8 cellular contexts compared by ENCODE assay signal in the genomic region with DNA sequence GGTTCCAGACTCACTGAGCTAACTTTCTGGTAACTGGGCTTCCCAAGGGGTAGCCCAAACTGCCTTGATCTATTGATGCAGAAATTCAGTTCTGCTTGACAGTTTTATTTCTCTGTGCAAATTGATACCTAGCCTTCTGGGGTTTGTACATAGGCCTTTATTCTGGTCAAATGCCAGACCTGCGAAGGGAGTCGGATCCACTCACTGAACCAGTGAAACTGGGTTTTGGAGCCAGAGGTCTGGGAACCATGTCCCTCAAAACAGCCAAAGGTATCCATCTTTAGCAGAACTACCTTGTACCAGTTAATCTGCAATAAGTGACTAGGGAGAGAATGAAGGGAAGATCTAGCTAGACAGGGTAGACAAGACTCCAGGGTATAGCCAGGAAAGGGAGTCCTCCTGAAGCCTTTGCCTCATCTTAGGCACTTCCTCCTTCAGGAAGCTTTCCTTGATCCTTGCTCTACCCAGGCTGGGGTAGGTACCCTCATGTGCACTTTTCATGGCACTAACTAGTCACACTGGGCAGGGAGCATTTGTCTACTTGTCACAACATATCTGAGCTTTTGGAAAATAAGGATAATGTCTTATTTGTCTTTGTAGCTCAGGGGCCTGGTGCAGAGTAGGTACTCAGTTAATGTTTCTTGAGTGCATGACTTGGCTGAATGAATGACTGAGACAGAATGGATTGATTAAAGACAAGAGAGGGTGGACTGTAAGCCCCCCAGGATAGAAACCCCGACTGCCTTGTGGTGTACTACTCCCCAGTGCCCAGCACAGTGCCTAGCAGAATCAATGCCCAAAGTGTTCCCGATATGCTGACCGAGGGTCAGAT. TPM values are rescaled to one million over a fixed set of nuclear protein-coding genes. Genes with fewer than 3 reads are reported as not detected.
DNase-seq lines count a peak whose midpoint lies in the region; FAIRE-seq and TF ChIP-seq lines count a peak whose summit lies in the region.

No MANE protein-coding gene starts in this region.

- H4K20me1 ChIP-seq in BLaER1 treated with 17β-estradiol and CSF1 and Interleukin-3, amounts not matched to agents 10 nM and 100 nM = peaks cover 4 to 26% (median 12%) of the 10 kb centered on the region in 11 experiments; a peak in 13 of 22 replicates

- peak overlapping the region in 9 of 11 experiments; percentile 64 to 85 (median 78); a peak in 13 of 22 replicates for H3K27ac ChIP-seq in BLaER1 treated with 17β-estradiol and CSF1 and Interleukin-3, amounts not matched to agents 10 nM and 100 nM
- H3K27ac ChIP-seq in Peyer's patch (peak overlapping the region; percentile 77 to 96 (median 88)), neuronal stem cell (replicated peaks; ENCODE audit: low read length) (no peak overlapping the region)

- H4K8ac ChIP-seq in neuronal stem cell (ENCODE audit: low read depth, low read length) = no peak overlapping the region

- no peak for FAIRE-seq in RCC 7860 (lab: Jason Lieb, UNC)

- no peak overlapping the region for H2AK5ac ChIP-seq in neuronal stem cell (ENCODE audit: low read depth, low read length)

- no peak overlapping the region for H3K4ac ChIP-seq in neuronal stem cell (ENCODE audit: low read length)

- peak overlapping the region; percentile 79 to 87 (median 84) for H3K9ac ChIP-seq in BLaER1 treated with 17β-estradiol and CSF1 and Interleukin-3, amounts not matched to agents 10 nM and 100 nM
- H3K9ac ChIP-seq in neuronal stem cell (ENCODE audit: low read depth, low read length, poor library complexity) = peak overlapping the region; percentile 93

- no peak overlapping the region for H2BK12ac ChIP-seq in neuronal stem cell (ENCODE audit: low read length)

- H3K18ac ChIP-seq in neuronal stem cell (ENCODE audit: low read length) = no peak overlapping the region

- no peak overlapping the region for H3K14ac ChIP-seq in neuronal stem cell (ENCODE audit: low read length)

- no CpG with 5 or more reads among the region's 5 CpGs for WGBS in neuronal stem cell (ENCODE audit: extremely low coverage in 2 of 2, insufficient read length in 2 of 2, insufficient replicate concordance in 1 of 2), 2 donors

- H3K4me1 ChIP-seq in BLaER1 treated with 17β-estradiol and CSF1 and Interleukin-3, amounts not matched to agents 10 nM and 100 nM = peaks cover 52 to 65% (median 60%) of the 10 kb centered on the region in 10 experiments
- H3K4me1 ChIP-seq in Peyer's patch (peaks cover 0 to 40% (median 0%) of the 10 kb centered on the region in 4 donors), neuronal stem cell (ENCODE audit: control insufficient read depth in 2 of 2, insufficient read depth in 1 of 2, low read depth in 1 of 2, low read length in 2 of 2) (peaks cover 27 to 28% of the 10 kb centered on the region in 2 donors)

- TF ChIP-seq POLR2A in Peyer's patch (IDR thresholded peaks at IDR 0.05) (no peak), erythroblast (IDR thresholded peaks at IDR 0.05; ENCODE audit: low read length) (no peak)

- peak overlapping the region; percentile 82 to 98 (median 92) for H3K4me2 ChIP-seq in BLaER1 treated with 17β-estradiol and CSF1 and Interleukin-3, amounts not matched to agents 10 nM and 100 nM
- H3K4me2 ChIP-seq in neuronal stem cell (ENCODE audit: insufficient read depth, low read length, poor library complexity, severe bottlenecking) = peak overlapping the region; percentile 99

- H2BK15ac ChIP-seq in neuronal stem cell (ENCODE audit: low read length) = no peak overlapping the region

- H4K91ac ChIP-seq in neuronal stem cell (ENCODE audit: low read depth, low read length, poor library complexity) = no peak overlapping the region

- no peak overlapping the region for H3K23ac ChIP-seq in neuronal stem cell (ENCODE audit: low read depth, low read length, poor library complexity)

- H2BK5ac ChIP-seq in neuronal stem cell (ENCODE audit: low read length) = no peak overlapping the region

- no peaks in the 10 kb centered on the region for H3K9me3 ChIP-seq in BLaER1 treated with 17β-estradiol and CSF1 and Interleukin-3, amounts not matched to agents 10 nM and 100 nM (replicated peaks in 1 of 11)
- H3K9me3 ChIP-seq in Peyer's patch (no peaks in the 10 kb centered on the region), neuronal stem cell (replicated peaks in 1 of 2; ENCODE audit: control insufficient read depth in 2 of 2, insufficient read depth in 1 of 2, low read depth in 1 of 2, low read length in 2 of 2) (no peaks in the 10 kb centered on the region)

- TF ChIP-seq CTCF in Peyer's patch (IDR thresholded peaks at IDR 0.05) = no peak
- TF ChIP-seq CTCF in epithelial cell of esophagus (IDR thresholded peaks at IDR 0.05; ENCODE audit: insufficient read depth, low read depth, low read length, missing control alignments) = no peak

- no peak for DNase-seq in Peyer's patch
- no peak for DNase-seq in epithelial cell of esophagus (ENCODE audit: low read depth)
- no peak for DNase-seq in neuronal stem cell (ENCODE audit: low spot score)
- DNase-seq in ACHN = no peak
- no peak for DNase-seq in RCC 7860 (ENCODE audit: low spot score)
- DNase-seq in ureter (ENCODE audit: low spot score) = no peak
- DNase-seq in erythroblast (lab: John Stamatoyannopoulos, UW) = no peak

- in situ Hi-C loops in ACHN (cut with HindIII; ENCODE audit: low pct_ligation_motif_present, low pct_unique_long_range_greater_than_20kb, low sequenced_read_pairs) = no loop called here

- H3K36me3 ChIP-seq in BLaER1 treated with 17β-estradiol and CSF1 and Interleukin-3, amounts not matched to agents 10 nM and 100 nM = peaks cover 0 to 13% (median 0%) of the 10 kb centered on the region in 11 experiments; a peak in 5 of 22 replicates
- H3K36me3 ChIP-seq in Peyer's patch = no peaks in the 10 kb centered on the region
- H3K36me3 ChIP-seq in neuronal stem cell (replicated peaks in 1 of 2; ENCODE audit: control insufficient read depth in 2 of 2, insufficient read depth in 2 of 2, low read length in 2 of 2) = peaks cover 13 to 22% of the 10 kb centered on the region in 2 donors

- peaks cover 9% of the 10 kb centered on the region for H3K79me1 ChIP-seq in neuronal stem cell (ENCODE audit: low read depth, low read length)

- H3K27me3 ChIP-seq in BLaER1 treated with 17β-estradiol and CSF1 and Interleukin-3, amounts not matched to agents 10 nM and 100 nM = no peaks in the 10 kb centered on the region
- H3K27me3 ChIP-seq in Peyer's patch (no peaks in the 10 kb centered on the region), neuronal stem cell (ENCODE audit: control insufficient read depth in 3 of 3, insufficient read depth in 3 of 3, low read depth in 1 of 3, low read length in 3 of 3) (peaks cover 0 to 9% (median 0%) of the 10 kb centered on the region in 3 experiments)

- peak overlapping the region; percentile 68 to 91 (median 84) for H3K4me3 ChIP-seq in BLaER1 treated with 17β-estradiol and CSF1 and Interleukin-3, amounts not matched to agents 10 nM and 100 nM
- H3K4me3 ChIP-seq in Peyer's patch (peak overlapping the region; percentile 72 to 82 (median 78)), epithelial cell of esophagus (ENCODE audit: low read length) (peak overlapping the region; percentile 78), neuronal stem cell (ENCODE audit: low read length in 2 of 2) (peak overlapping the region; percentile 96 to 98)

- no peak overlapping the region for H2BK120ac ChIP-seq in neuronal stem cell (ENCODE audit: low read depth, low read length)

- peak overlapping the region; percentile 99 for H2AFZ ChIP-seq in neuronal stem cell (ENCODE audit: low read length)

RNA-seq across cellular contexts. Expression of a gene that starts 1.4 kb away (rescaled TPM):
- total RNA-seq in Peyer's patch = 10 to 100 TPM; 35.5 to 53.7 (median 49.5) TPM
- 9.8 TPM for polyA plus RNA-seq in neuronal stem cell (2013, experiment 1 of 2)
- 10.7 TPM for polyA plus RNA-seq in neuronal stem cell (2013, experiment 2 of 2)
- total RNA-seq in ureter = 34.2 TPM

RNA-seq across cellular contexts. Expression of a gene that starts 6.3 kb away (rescaled TPM):
- total RNA-seq in Peyer's patch (100 to 1,000 TPM in 3 of 4 donors, 10 to 100 TPM in 1; 96.8 to 133 (median 124) TPM), ureter (63.9 TPM)
- 51.8 TPM for polyA plus RNA-seq in neuronal stem cell (2013, experiment 1 of 2)
- 51.5 TPM for polyA plus RNA-seq in neuronal stem cell (2013, experiment 2 of 2)

RNA-seq across cellular contexts. Expression of a gene that starts 20.8 kb away (rescaled TPM):
- total RNA-seq in Peyer's patch (10 to 100 TPM; 11.5 to 32.2 (median 17.4) TPM), ureter (20.8 TPM)
- polyA plus RNA-seq in neuronal stem cell (2013, experiment 1 of 2) = 15.5 TPM
- polyA plus RNA-seq in neuronal stem cell (2013, experiment 2 of 2) = 14.9 TPM
